In the genomic region with DNA sequence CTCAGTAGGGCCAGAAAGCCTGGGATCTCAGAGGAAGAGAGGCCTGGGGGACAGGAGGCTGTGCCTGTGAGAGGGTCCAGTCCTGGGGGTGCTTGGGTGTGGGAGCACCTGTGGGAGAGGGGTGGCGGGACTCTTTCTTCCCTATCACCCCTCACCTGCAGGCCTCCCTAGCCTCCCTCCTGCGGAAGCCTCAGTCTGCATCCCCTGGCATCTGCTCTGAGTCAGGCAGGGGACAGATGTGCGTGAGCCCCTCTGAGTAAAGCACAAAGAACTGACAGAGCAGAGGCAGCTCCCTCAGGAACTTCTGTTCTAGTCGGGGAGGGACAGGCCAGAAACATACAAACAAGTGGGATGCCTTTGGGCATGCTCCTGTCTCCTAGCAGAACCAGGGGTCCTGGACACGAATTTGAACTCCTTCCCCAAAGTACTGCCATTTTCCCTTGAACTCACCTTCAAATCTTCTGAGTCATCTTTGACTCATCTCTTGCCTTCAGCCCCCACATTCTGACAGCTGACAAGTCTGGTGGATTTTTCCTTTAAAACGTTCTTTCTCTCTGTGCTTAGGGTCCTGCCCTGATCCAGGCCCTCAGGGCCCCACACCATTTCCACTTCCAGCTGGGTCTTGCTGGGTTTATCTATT, we compare ENCODE assay signal across 1 cellular context.
TF ChIP-seq lines count a peak whose summit lies in the region.

No MANE protein-coding gene starts in this region.

TF ChIP-seq in K562, 482 proteins besides CTCF, POLR2A, EP300 and RAD21 (continued from another document):
- TF ChIP-seq, protein P1, sequence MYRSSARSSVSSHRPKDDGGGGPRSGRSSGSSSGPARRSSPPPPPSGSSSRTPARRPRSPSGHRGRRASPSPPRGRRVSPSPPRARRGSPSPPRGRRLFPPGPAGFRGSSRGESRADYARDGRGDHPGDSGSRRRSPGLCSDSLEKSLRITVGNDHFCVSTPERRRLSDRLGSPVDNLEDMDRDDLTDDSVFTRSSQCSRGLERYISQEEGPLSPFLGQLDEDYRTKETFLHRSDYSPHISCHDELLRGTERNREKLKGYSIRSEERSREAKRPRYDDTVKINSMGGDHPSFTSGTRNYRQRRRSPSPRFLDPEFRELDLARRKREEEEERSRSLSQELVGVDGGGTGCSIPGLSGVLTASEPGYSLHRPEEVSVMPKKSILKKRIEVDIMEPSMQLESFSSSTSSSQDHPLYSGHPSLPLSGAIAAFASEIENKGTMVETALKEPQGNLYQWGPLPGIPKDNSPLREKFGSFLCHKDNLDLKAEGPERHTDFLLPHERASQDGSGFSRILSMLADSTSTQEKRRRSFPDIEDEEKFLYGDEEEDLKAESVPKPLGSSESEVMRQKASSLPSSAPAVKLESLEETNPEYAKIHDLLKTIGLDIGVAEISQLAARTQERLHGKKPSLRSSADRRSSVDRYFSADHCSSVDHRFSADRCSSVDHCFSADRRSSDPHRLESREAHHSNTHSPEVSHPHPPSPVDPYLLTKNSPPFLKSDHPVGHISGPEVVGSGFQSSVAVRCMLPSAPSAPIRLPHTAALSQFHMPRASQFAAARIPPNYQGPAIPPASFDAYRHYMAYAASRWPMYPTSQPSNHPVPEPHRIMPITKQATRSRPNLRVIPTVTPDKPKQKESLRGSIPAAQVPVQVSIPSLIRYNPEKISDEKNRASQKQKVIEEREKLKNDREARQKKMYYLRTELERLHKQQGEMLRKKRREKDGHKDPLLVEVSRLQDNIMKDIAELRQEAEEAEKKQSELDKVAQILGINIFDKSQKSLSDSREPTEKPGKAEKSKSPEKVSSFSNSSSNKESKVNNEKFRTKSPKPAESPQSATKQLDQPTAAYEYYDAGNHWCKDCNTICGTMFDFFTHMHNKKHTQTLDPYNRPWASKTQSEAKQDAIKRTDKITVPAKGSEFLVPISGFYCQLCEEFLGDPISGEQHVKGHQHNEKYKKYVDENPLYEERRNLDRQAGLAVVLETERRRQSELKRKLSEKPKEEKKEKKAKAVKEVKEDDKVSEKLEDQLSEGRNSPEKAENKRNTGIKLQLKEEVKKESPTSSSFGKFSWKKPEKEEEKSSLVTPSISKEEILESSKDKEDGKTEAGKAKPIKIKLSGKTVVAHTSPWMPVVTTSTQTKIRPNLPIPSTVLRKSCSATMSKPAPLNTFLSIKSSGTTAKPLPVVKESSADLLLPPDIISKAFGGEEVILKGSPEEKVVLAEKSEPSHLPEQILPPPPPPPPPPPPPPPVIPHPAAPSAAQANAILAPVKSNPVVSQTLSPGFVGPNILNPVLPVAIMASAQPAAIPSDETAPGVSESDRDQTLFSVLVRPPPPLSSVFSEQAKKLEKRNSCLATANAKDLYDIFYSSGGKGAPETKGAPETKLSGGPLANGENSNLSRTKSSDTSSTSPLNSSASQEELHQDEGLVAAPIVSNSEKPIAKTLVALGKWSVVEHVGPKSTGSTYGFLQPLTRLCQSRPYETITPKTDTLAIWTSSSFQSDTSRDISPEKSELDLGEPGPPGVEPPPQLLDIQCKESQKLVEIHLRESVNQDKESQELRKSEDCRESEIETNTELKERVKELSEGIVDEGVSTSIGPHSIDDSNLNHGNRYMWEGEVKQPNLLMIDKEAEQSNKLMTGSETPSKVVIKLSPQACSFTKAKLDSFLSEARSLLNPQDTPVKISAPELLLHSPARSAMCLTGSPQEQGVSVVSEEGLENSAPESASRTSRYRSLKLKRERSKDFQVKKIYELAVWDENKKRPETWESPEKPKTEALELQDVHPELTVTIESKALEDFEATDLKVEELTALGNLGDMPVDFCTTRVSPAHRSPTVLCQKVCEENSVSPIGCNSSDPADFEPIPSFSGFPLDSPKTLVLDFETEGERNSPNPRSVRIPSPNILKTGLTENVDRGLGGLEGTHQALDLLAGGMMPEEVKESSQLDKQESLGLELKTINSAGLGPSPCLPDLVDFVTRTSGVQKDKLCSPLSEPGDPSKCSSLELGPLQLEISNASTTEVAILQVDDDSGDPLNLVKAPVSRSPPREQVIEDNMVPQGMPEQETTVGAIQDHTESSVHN (IDR thresholded peaks at IDR 0.05; ENCODE audit: borderline replicate concordance in 1 of 2, low read depth in 1 of 2), result 0 out of 4 replicates have a peak, but pooled peaks of 1 of the 2 experiments have one; percentile 32
- TF ChIP-seq NFE2 (IDR thresholded peaks at IDR 0.05; ENCODE audit: low read depth), result peak; percentile 74
- peak; percentile 93 for TF ChIP-seq JUND (IDR thresholded peaks at IDR 0.05; ENCODE audit: borderline replicate concordance, low read depth, low read length)
- TF ChIP-seq JUND (tag; IDR thresholded peaks at IDR 0.05; ENCODE audit: borderline replicate concordance, low read depth, low read length), result peak; percentile 88; the same call in 2 of the 3 replicates
- TF ChIP-seq RBM39 (optimal IDR thresholded peaks at IDR 0.05; ENCODE audit: low read depth, low read length), result no peak
- peak; percentile 40 for TF ChIP-seq DACH1 (IDR thresholded peaks at IDR 0.05; ENCODE audit: partially characterized antibody)
- TF ChIP-seq ESRRA (IDR thresholded peaks at IDR 0.05; ENCODE audit: borderline replicate concordance, low read depth), result peak; percentile 82
- peak; percentile 70 for TF ChIP-seq MEIS2 (IDR thresholded peaks at IDR 0.05; ENCODE audit: partially characterized antibody)
- no peak for TF ChIP-seq SOX6 (IDR thresholded peaks at IDR 0.05)
- TF ChIP-seq KDM2B (CRISPR knock-in tag; IDR thresholded peaks at IDR 0.05), result no peak
- no peak for TF ChIP-seq SREBF1 (IDR thresholded peaks at IDR 0.05; ENCODE audit: borderline replicate concordance, low read depth, low read length)
- peak; percentile 29 for TF ChIP-seq CCNT2 (IDR thresholded peaks at IDR 0.05; ENCODE audit: borderline replicate concordance, extremely low read depth, insufficient read length, low read depth, low read length)
- TF ChIP-seq ARID1B (IDR thresholded peaks at IDR 0.05), result peak; percentile 78
- peak; percentile 84 for TF ChIP-seq SMARCA4 (IDR thresholded peaks at IDR 0.05)
- TF ChIP-seq ZNF316 (IDR thresholded peaks at IDR 0.05), result peak; percentile 37
- TF ChIP-seq, protein P2, sequence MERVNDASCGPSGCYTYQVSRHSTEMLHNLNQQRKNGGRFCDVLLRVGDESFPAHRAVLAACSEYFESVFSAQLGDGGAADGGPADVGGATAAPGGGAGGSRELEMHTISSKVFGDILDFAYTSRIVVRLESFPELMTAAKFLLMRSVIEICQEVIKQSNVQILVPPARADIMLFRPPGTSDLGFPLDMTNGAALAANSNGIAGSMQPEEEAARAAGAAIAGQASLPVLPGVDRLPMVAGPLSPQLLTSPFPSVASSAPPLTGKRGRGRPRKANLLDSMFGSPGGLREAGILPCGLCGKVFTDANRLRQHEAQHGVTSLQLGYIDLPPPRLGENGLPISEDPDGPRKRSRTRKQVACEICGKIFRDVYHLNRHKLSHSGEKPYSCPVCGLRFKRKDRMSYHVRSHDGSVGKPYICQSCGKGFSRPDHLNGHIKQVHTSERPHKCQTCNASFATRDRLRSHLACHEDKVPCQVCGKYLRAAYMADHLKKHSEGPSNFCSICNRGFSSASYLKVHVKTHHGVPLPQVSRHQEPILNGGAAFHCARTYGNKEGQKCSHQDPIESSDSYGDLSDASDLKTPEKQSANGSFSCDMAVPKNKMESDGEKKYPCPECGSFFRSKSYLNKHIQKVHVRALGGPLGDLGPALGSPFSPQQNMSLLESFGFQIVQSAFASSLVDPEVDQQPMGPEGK (CRISPR knock-in tag; IDR thresholded peaks at IDR 0.05; ENCODE audit: borderline replicate concordance), result no peak
- TF ChIP-seq, protein P3, sequence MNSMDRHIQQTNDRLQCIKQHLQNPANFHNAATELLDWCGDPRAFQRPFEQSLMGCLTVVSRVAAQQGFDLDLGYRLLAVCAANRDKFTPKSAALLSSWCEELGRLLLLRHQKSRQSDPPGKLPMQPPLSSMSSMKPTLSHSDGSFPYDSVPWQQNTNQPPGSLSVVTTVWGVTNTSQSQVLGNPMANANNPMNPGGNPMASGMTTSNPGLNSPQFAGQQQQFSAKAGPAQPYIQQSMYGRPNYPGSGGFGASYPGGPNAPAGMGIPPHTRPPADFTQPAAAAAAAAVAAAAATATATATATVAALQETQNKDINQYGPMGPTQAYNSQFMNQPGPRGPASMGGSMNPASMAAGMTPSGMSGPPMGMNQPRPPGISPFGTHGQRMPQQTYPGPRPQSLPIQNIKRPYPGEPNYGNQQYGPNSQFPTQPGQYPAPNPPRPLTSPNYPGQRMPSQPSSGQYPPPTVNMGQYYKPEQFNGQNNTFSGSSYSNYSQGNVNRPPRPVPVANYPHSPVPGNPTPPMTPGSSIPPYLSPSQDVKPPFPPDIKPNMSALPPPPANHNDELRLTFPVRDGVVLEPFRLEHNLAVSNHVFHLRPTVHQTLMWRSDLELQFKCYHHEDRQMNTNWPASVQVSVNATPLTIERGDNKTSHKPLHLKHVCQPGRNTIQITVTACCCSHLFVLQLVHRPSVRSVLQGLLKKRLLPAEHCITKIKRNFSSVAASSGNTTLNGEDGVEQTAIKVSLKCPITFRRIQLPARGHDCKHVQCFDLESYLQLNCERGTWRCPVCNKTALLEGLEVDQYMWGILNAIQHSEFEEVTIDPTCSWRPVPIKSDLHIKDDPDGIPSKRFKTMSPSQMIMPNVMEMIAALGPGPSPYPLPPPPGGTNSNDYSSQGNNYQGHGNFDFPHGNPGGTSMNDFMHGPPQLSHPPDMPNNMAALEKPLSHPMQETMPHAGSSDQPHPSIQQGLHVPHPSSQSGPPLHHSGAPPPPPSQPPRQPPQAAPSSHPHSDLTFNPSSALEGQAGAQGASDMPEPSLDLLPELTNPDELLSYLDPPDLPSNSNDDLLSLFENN (IDR thresholded peaks at IDR 0.05; ENCODE audit: low read depth in 2 of 2, low read length in 2 of 2), result no peak
- TF ChIP-seq SMARCE1 (IDR thresholded peaks at IDR 0.05), result peak; percentile 85
- TF ChIP-seq, protein P4, sequence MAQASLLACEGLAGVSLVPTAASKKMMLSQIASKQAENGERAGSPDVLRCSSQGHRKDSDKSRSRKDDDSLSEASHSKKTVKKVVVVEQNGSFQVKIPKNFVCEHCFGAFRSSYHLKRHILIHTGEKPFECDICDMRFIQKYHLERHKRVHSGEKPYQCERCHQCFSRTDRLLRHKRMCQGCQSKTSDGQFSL (CRISPR knock-in tag; IDR thresholded peaks at IDR 0.05), result no peak
- TF ChIP-seq, protein P4 (tag; IDR thresholded peaks at IDR 0.05), result no peak
- peak; percentile 42; the same call in 1 of the 2 replicates for TF ChIP-seq MAFK (IDR thresholded peaks at IDR 0.05; ENCODE audit: low read length)
- TF ChIP-seq, protein P5, sequence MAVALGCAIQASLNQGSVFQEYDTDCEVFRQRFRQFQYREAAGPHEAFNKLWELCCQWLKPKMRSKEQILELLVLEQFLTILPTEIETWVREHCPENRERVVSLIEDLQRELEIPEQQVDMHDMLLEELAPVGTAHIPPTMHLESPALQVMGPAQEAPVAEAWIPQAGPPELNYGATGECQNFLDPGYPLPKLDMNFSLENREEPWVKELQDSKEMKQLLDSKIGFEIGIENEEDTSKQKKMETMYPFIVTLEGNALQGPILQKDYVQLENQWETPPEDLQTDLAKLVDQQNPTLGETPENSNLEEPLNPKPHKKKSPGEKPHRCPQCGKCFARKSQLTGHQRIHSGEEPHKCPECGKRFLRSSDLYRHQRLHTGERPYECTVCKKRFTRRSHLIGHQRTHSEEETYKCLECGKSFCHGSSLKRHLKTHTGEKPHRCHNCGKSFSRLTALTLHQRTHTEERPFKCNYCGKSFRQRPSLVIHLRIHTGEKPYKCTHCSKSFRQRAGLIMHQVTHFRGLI (CRISPR knock-in tag; IDR thresholded peaks at IDR 0.05), result no peak
- TF ChIP-seq TCF3 (CRISPR knock-in tag; IDR thresholded peaks at IDR 0.05), result no peak
- peak; percentile 86 for TF ChIP-seq JUN (IDR thresholded peaks at IDR 0.05; ENCODE audit: borderline replicate concordance, low read depth, low read length)
- TF ChIP-seq JUN (CRISPR knock-in tag; IDR thresholded peaks at IDR 0.05; ENCODE audit: borderline replicate concordance), result no peak
- TF ChIP-seq NCOA4 (IDR thresholded peaks at IDR 0.05; ENCODE audit: partially characterized antibody), result no peak
- no peak for TF ChIP-seq CBFA2T2 (conservative IDR thresholded peaks at IDR 0.05)
